ENCODE assay signal across 1 cellular context in genomic region chr3:155312781-155313180, GRCh38.
TF ChIP-seq lines count a peak whose summit lies in the region.

No MANE protein-coding gene starts in this region.

TF ChIP-seq in GM23338, 12 proteins besides CTCF, POLR2A, EP300 and RAD21 (continued from another document):
- no peak for TF ChIP-seq CREB1 (CRISPR knock-in tag; IDR thresholded peaks at IDR 0.05; ENCODE audit: low read depth)
- TF ChIP-seq EZH2phosphoT487 (IDR thresholded peaks at IDR 0.05; ENCODE audit: unreplicated experiment): no peak
- no peak for TF ChIP-seq ZNF114 (CRISPR knock-in tag; IDR thresholded peaks at IDR 0.05)
- no peak for TF ChIP-seq ETS1 (IDR thresholded peaks at IDR 0.05)
- no peak for TF ChIP-seq STAT1 (IDR thresholded peaks at IDR 0.05; ENCODE audit: unreplicated experiment)
- no peak for TF ChIP-seq NANOG (IDR thresholded peaks at IDR 0.05; ENCODE audit: borderline replicate concordance)
- no peak for TF ChIP-seq ZNF331 (CRISPR knock-in tag; IDR thresholded peaks at IDR 0.05; ENCODE audit: low read depth)
- no peak for TF ChIP-seq ZNF462 (CRISPR knock-in tag; IDR thresholded peaks at IDR 0.05)
- no peak for TF ChIP-seq POLR2AphosphoS5 (IDR thresholded peaks at IDR 0.05; ENCODE audit: low read depth)
- TF ChIP-seq EZH2 (IDR thresholded peaks at IDR 0.05; ENCODE audit: low read depth, unreplicated experiment): no peak
